13 cellular contexts compared by ENCODE assay signal in genomic region chr4:76459291-76459723, GRCh38. TPM values are rescaled to one million over a fixed set of nuclear protein-coding genes. Genes with fewer than 3 reads are reported as not detected.
DNase-seq lines count a peak whose midpoint lies in the region; TF ChIP-seq lines count a peak whose summit lies in the region.
"Had no signal": no experiment of that assay in that cellular context is flagged by ENCODE, and none has a peak within 500 bp of the region (broad histone marks: within the 10 kb centered on the region; RNA-seq: fewer than 3 reads in every experiment).

No MANE protein-coding gene starts in this region.

- H3K4me3 ChIP-seq in ACC112 (ENCODE audit: low read depth, low read length) (no peak overlapping the region), epithelial cell of proximal tubule (ENCODE audit: low read depth, low read length) (no peak overlapping the region), mesodermal cell (ENCODE audit: extremely low read depth, insufficient read depth, low read length, poor library complexity, severe bottlenecking) (peak overlapping the region; percentile 1), vagina (no peak overlapping the region), adrenal gland (no peak overlapping the region)
- H3K4me3 ChIP-seq: BLaER1 had no signal

- H3K27ac ChIP-seq in ACC112 (ENCODE audit: low read depth, low read length) (peak overlapping the region; percentile 42), mesodermal cell (ENCODE audit: low read depth, low read length, severe bottlenecking) (peak overlapping the region; percentile 99), vagina (no peak overlapping the region), adrenal gland (no peak overlapping the region)
- H3K27ac ChIP-seq: BLaER1 had no signal

- no peak for TF ChIP-seq CTCF in epithelial cell of proximal tubule (conservative IDR thresholded peaks at IDR 0.05; ENCODE audit: low read depth, low read length)
- TF ChIP-seq CTCF in vagina (IDR thresholded peaks at IDR 0.05) = no peak
- no peak for TF ChIP-seq CTCF in adrenal gland (IDR thresholded peaks at IDR 0.05)

- H3K36me3 ChIP-seq in ACC112 (ENCODE audit: insufficient read depth, low read length) = no peaks in the 10 kb centered on the region
- H3K36me3 ChIP-seq in mesodermal cell (ENCODE audit: control insufficient read depth, insufficient read depth, low read length) = peaks cover 8% of the 10 kb centered on the region
- no peaks in the 10 kb centered on the region for H3K36me3 ChIP-seq in vagina
- H3K36me3 ChIP-seq in adrenal gland (replicated peaks in 1 of 2) = no peaks in the 10 kb centered on the region
- H3K36me3 ChIP-seq: BLaER1 had no signal

- intact Hi-C loops in vagina (cut with DNase I) (no loop called here), adrenal gland (cut with DNase I) (no loop called here)

- peak overlapping the region; percentile 86 for H2AFZ ChIP-seq in ACC112 (ENCODE audit: low read length, unreplicated experiment)

- no peaks in the 10 kb centered on the region for H3K27me3 ChIP-seq in ACC112 (ENCODE audit: insufficient read depth, low read length)
- H3K27me3 ChIP-seq in vagina = no peaks in the 10 kb centered on the region
- H3K27me3 ChIP-seq in adrenal gland = no peaks in the 10 kb centered on the region
- H3K27me3 ChIP-seq: BLaER1 had no signal

- 12 to 13% methylated on average over 10 of the region's 11 CpGs for WGBS in mesodermal cell (ENCODE audit: insufficient coverage in 2 of 2), 2 experiments
- 72 to 81% (median 77%) methylated on average over 11 of the region's 11 CpGs for WGBS in adrenal gland, 4 donors

- TF ChIP-seq POLR2A in vagina (IDR thresholded peaks at IDR 0.05) = no peak
- no peak for TF ChIP-seq POLR2A in adrenal gland (IDR thresholded peaks at IDR 0.05)

- no peaks in the 10 kb centered on the region for H3K79me2 ChIP-seq in ACC112 (ENCODE audit: control insufficient read depth, insufficient read depth, low read length, unreplicated experiment)

- H3K4me1 ChIP-seq in ACC112 (ENCODE audit: control insufficient read depth, insufficient read depth, low read length, unreplicated experiment) = peaks cover 4% of the 10 kb centered on the region
- peaks cover 29% of the 10 kb centered on the region for H3K4me1 ChIP-seq in mesodermal cell (ENCODE audit: control insufficient read depth, insufficient read depth, low read length, poor library complexity, severe bottlenecking)
- H3K4me1 ChIP-seq in vagina = no peaks in the 10 kb centered on the region
- no peaks in the 10 kb centered on the region for H3K4me1 ChIP-seq in adrenal gland (replicated peaks in 1 of 2)
- H3K4me1 ChIP-seq: BLaER1 had no signal

- DNase-seq in RPMI7951 (ENCODE audit: low read depth) = peak; percentile 74
- peak; percentile 94 for DNase-seq in epithelial cell of proximal tubule (ENCODE audit: low read depth)
- DNase-seq in vagina (ENCODE audit: extremely low spot score in 2 of 2) = no peak
- DNase-seq in OCI-M2 (lab: John Stamatoyannopoulos, UW; ENCODE audit: unreplicated experiment) = no peak
- DNase-seq in adrenal gland = no peak
- DNase-seq in T-helper 2 cell = no peak
- DNase-seq: activated gamma-delta T cell, immature natural killer cell, NCI-H2107 had no signal

- H3K9me3 ChIP-seq in mesodermal cell (ENCODE audit: control insufficient read depth, low read length) (peaks cover 19% of the 10 kb centered on the region), vagina (no peaks in the 10 kb centered on the region), adrenal gland (replicated peaks in 1 of 3) (no peaks in the 10 kb centered on the region)

RNA-seq across cellular contexts. Expression of gene SHROOM3, which starts 24.3 kb away (rescaled TPM):
- total RNA-seq in RPMI7951 (2014; rRNA removed; shearing (Covaris generic)) = 9.6 and 10.0 TPM in 2 replicates
- 44.0 and 109 TPM in 2 replicates for total RNA-seq in epithelial cell of proximal tubule
- polyA plus RNA-seq in mesodermal cell (2013, experiment 1 of 2) = 20.0 TPM
- 15.0 TPM for polyA plus RNA-seq in mesodermal cell (2013, experiment 2 of 2)
- total RNA-seq in vagina = 6.9 TPM
- 10 to 100 TPM in 3 of 8 donors, 1 to 10 TPM in 5; 5.8 to 16.2 (median 9.2) TPM for total RNA-seq in adrenal gland
- 1 to 10 TPM; 1.1 to 8.8 (median 3.5) TPM for polyA plus RNA-seq in adrenal gland
- total RNA-seq: T-helper 2 cell treated with Interferon-gamma antibody and Interleukin-4, amounts not matched to agents 100 ng/mL and 5 ng/mL, for 36 hours had no signal
- polyA plus RNA-seq: immature natural killer cell had no signal

RNA-seq across cellular contexts. Expression of gene CCDC158, which starts 38.4 kb away (rescaled TPM):
- not detected in 2 replicates for total RNA-seq in RPMI7951 (2014; rRNA removed; shearing (Covaris generic))
- total RNA-seq in epithelial cell of proximal tubule (0.17 TPM in 1 of 2 replicates, not detected in the other), vagina (not detected), adrenal gland (under 1 TPM in 5 of 8 donors, not detected in 3; 0.07 to 0.25 (median 0.13) TPM)
- not detected for polyA plus RNA-seq in mesodermal cell (2013, experiment 1 of 2)
- not detected for polyA plus RNA-seq in mesodermal cell (2013, experiment 2 of 2)
- polyA plus RNA-seq in adrenal gland = under 1 TPM; 0.07 to 0.35 (median 0.08) TPM
- total RNA-seq: T-helper 2 cell treated with Interferon-gamma antibody and Interleukin-4, amounts not matched to agents 100 ng/mL and 5 ng/mL, for 36 hours had no signal
- polyA plus RNA-seq: immature natural killer cell had no signal

Comparison
In these comparisons a context has a peak if more than half of its experiments do, and no peak if none do; other contexts are left out.
1. H3K27ac ChIP-seq: peak in ACC112 (single experiment) and mesodermal cell (single experiment); none in vagina (single experiment) and adrenal gland (0 of 5).
2. DNase-seq: peak in RPMI7951 (single experiment) and epithelial cell of proximal tubule (single experiment); none in vagina (0 of 2), OCI-M2 (single experiment), adrenal gland (0 of 7) and T-helper 2 cell (0 of 5).